Comparison of ENCODE assay signal across 2 cellular contexts in the genomic region with DNA sequence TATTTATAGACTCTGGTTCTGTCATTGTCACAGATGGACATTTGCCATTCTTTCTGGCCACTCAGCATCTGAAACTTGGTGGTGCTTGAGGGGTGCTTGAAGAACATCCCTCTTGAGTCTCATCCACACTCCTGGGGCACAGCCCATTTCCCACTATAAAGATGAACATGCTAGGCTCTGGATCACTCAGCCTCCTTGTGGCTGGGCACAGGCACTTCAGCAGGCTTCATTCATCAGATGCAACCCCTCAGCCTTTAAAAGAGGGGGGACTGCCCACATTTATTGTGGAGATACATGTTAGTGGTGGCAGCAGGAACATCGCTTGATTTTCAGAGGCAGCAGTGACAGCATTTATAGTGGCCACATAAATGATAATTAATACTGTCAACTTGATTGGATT.
TF ChIP-seq lines count a peak whose summit lies in the region.

No MANE protein-coding gene starts in this region.

TF ChIP-seq in A549, 52 proteins besides CTCF, POLR2A, EP300 and RAD21 (continued from another document):
- TF ChIP-seq HDAC2 (IDR thresholded peaks at IDR 0.05) (no peak), MYC (IDR thresholded peaks at IDR 0.05; ENCODE audit: borderline replicate concordance, low read length) (no peak), TP53 (CRISPR knock-in tag; IDR thresholded peaks at IDR 0.05) (no peak), EHMT2 (IDR thresholded peaks at IDR 0.05; ENCODE audit: low read depth) (no peak), HOXB13 (CRISPR knock-in tag; IDR thresholded peaks at IDR 0.05; ENCODE audit: low read depth) (no peak), KDM1A (IDR thresholded peaks at IDR 0.05; ENCODE audit: low read depth) (no peak), CHD2 (IDR thresholded peaks at IDR 0.05; ENCODE audit: low read length, partially characterized antibody) (no peak), RNF2 (IDR thresholded peaks at IDR 0.05; ENCODE audit: borderline replicate concordance, low read depth) (no peak), REST (IDR thresholded peaks at IDR 0.05) (no peak)

TF ChIP-seq in WTC11, 78 proteins besides CTCF, POLR2A, EP300 and RAD21 (continued from another document):
- no peak for TF ChIP-seq IRF1 (CRISPR knock-in tag; IDR thresholded peaks at IDR 0.05)
- TF ChIP-seq SMAD3 (CRISPR knock-in tag; IDR thresholded peaks at IDR 0.05; ENCODE audit: borderline replicate concordance), result no peak
- no peak for TF ChIP-seq NFATC4 (CRISPR knock-in tag; IDR thresholded peaks at IDR 0.05)
- TF ChIP-seq HMGA2 (CRISPR knock-in tag; IDR thresholded peaks at IDR 0.05), result no peak
- no peak for TF ChIP-seq ZNF423 (CRISPR knock-in tag; IDR thresholded peaks at IDR 0.05)
